10 cellular contexts compared by ENCODE assay signal in genomic region chr9:96169488-96169887, GRCh38.
DNase-seq lines count a peak whose midpoint lies in the region.
"Had no signal": no experiment of that assay in that cellular context is flagged by ENCODE, and none has a peak within 500 bp of the region (broad histone marks: within the 10 kb centered on the region; RNA-seq: fewer than 3 reads in every experiment).

No MANE protein-coding gene starts in this region.

- H3K36me3 ChIP-seq in skeletal muscle satellite cell (ENCODE audit: insufficient read depth, low read length) = no peaks in the 10 kb centered on the region

- peak overlapping the region; percentile 71 for H3K4me2 ChIP-seq in skeletal muscle satellite cell (ENCODE audit: low read length)

- peak overlapping the region; percentile 34 for H3K4me3 ChIP-seq in skeletal muscle satellite cell (ENCODE audit: low read length)

- peak overlapping the region; percentile 52 for H3K9ac ChIP-seq in skeletal muscle satellite cell (ENCODE audit: low read depth, low read length)

- in situ Hi-C loops in G401 (cut with HindIII; ENCODE audit: low sequenced_read_pairs) = no loop called here
- in situ Hi-C loops in ACHN (cut with HindIII; ENCODE audit: low pct_ligation_motif_present, low pct_unique_long_range_greater_than_20kb, low sequenced_read_pairs) = no loop called here

- peaks cover 10% of the 10 kb centered on the region for H3K4me1 ChIP-seq in skeletal muscle satellite cell (ENCODE audit: control insufficient read depth, insufficient read depth, low read length)

- H3K9me3 ChIP-seq in skeletal muscle satellite cell (replicated peaks; ENCODE audit: low read length) = no peaks in the 10 kb centered on the region

- peaks cover 18% of the 10 kb centered on the region for H3K27me3 ChIP-seq in skeletal muscle satellite cell (ENCODE audit: control insufficient read depth, insufficient read depth, low read length)

- DNase-seq in G401 (ENCODE audit: low spot score) (peak; percentile 54), T1000 (lab: John Stamatoyannopoulos, UW) (peak; percentile 31), islet precursor cell (peak; percentile 97), SKM-1 treated with dmso at 0.1 percent for 144 hours (lab: John Stamatoyannopoulos, UW; ENCODE audit: unreplicated experiment) (no peak), ACHN (no peak), NOMO-1 treated with dmso at 0.1 percent for 144 hours (lab: John Stamatoyannopoulos, UW; ENCODE audit: unreplicated experiment) (no peak)
- DNase-seq in stimulated activated CD4-positive, alpha-beta T cell treated with anti-CD3 and anti-CD28 coated beads, Interleukin-4, amount 100 ng/mL, for 24 hours = no peak
- DNase-seq: naive B cell, SIG-M5 had no signal

Comparison
In these comparisons a context has a peak if more than half of its experiments do, and no peak if none do; other contexts are left out.
1. DNase-seq: peak in G401 (single experiment), T1000 (single experiment) and islet precursor cell (single experiment); none in SKM-1 treated with dmso at 0.1 percent for 144 hours (single experiment), stimulated activated CD4-positive, alpha-beta T cell treated with anti-CD3 and anti-CD28 coated beads, Interleukin-4, amount 100 ng/mL, for 24 hours (single experiment), ACHN (single experiment) and NOMO-1 treated with dmso at 0.1 percent for 144 hours (single experiment).